17 cellular contexts compared by ENCODE assay signal in genomic region chr17:2955931-2956582, GRCh38.
DNase-seq lines count a peak whose midpoint lies in the region; ATAC-seq and TF ChIP-seq lines count a peak whose summit lies in the region.
"Had no signal": no experiment of that assay in that cellular context is flagged by ENCODE, and none has a peak within 500 bp of the region (broad histone marks: within the 10 kb centered on the region; RNA-seq: fewer than 3 reads in every experiment).

No MANE protein-coding gene starts in this region.

- H3K4me3 ChIP-seq in HUES48 (ENCODE audit: low read depth, low read length): no peak overlapping the region
- no peak overlapping the region for H3K4me3 ChIP-seq in brain microvascular endothelial cell (ENCODE audit: low read depth, low read length)
- H3K4me3 ChIP-seq in trophoblast cell (ENCODE audit: low read depth, low read length): no peak overlapping the region
- H3K4me3 ChIP-seq: psoas muscle had no signal

- in situ Hi-C loops in brain microvascular endothelial cell (cut with HindIII; ENCODE audit: low pct_ligation_motif_present, low sequenced_read_pairs): no loop called here

- no peak overlapping the region for H3K23ac ChIP-seq in trophoblast cell (ENCODE audit: low read length)

- H3K4me2 ChIP-seq in trophoblast cell (ENCODE audit: low read length): no peak overlapping the region

- peak overlapping the region; percentile 55 for H2BK12ac ChIP-seq in trophoblast cell (ENCODE audit: low read length)

- H4K91ac ChIP-seq in trophoblast cell (ENCODE audit: low read depth, low read length): peak overlapping the region; percentile 79

- H3K36me3 ChIP-seq in HUES48 (ENCODE audit: control insufficient read depth, insufficient read depth, low read length) (0 out of 2 replicates have a peak, but pooled peaks cover 1% of the 10 kb centered on the region), brain microvascular endothelial cell (replicated peaks) (no peaks in the 10 kb centered on the region), trophoblast cell (ENCODE audit: control insufficient read depth in 1 of 2, insufficient read depth in 2 of 2, low read length in 2 of 2) (no peaks in the 10 kb centered on the region)

- DNase-seq in brain microvascular endothelial cell: no peak
- DNase-seq in trophoblast cell: peak; percentile 15 to 34
- no peak for DNase-seq in NCI-H2196 treated with DMSO at 0.1 percent for 48 hours (lab: John Stamatoyannopoulos, UW; ENCODE audit: unreplicated experiment)
- DNase-seq in epidermal melanocyte (ENCODE audit: insufficient read length, low spot score): no peak
- DNase-seq: activated CD4-positive, CD25-positive, alpha-beta regulatory T cell; activated naive CD8-positive, alpha-beta T cell treated with anti-CD3 and anti-CD28 coated beads for 36 hours; effector memory CD8-positive, alpha-beta T cell; foreskin fibroblast; NCI-H146; NCI-H446; psoas muscle; stimulated activated naive CD8-positive, alpha-beta T cell treated with anti-CD3 and anti-CD28 coated beads, Interleukin-15, amount 100 ng/mL, for 72 hours; T-cell had no signal

- no peak overlapping the region for H3K9ac ChIP-seq in HUES48 (ENCODE audit: low read depth, low read length)
- H3K9ac ChIP-seq in trophoblast cell (ENCODE audit: low read length): no peak overlapping the region

- peak overlapping the region; percentile 0 for H2BK5ac ChIP-seq in trophoblast cell (ENCODE audit: low read depth, low read length, poor library complexity)

- H3K4me1 ChIP-seq in HUES48 (ENCODE audit: control insufficient read depth, insufficient read depth, low read length) (peaks cover 42% of the 10 kb centered on the region), trophoblast cell (ENCODE audit: control insufficient read depth in 1 of 2, insufficient read depth in 2 of 2, low read length in 2 of 2) (peaks cover 30 to 32% of the 10 kb centered on the region in 2 experiments)
- H3K4me1 ChIP-seq: psoas muscle had no signal

- H3K9me3 ChIP-seq in HUES48 (ENCODE audit: control insufficient read depth, insufficient read depth, low read length): no peaks in the 10 kb centered on the region
- H3K9me3 ChIP-seq in trophoblast cell (ENCODE audit: insufficient read depth, low read depth, low read length): no peaks in the 10 kb centered on the region
- H3K9me3 ChIP-seq: psoas muscle had no signal

- TF ChIP-seq CTCF in C4-2B (conservative IDR thresholded peaks at IDR 0.05) (no peak), brain microvascular endothelial cell (IDR thresholded peaks at IDR 0.05; ENCODE audit: low read depth, low read length, missing control alignments) (no peak)

- H2AFZ ChIP-seq in trophoblast cell (ENCODE audit: insufficient read depth, low read length, poor library complexity): no peak overlapping the region

- H3K14ac ChIP-seq in trophoblast cell (ENCODE audit: low read length): peak overlapping the region; percentile 35

- H3K18ac ChIP-seq in trophoblast cell (ENCODE audit: low read length): peak overlapping the region; percentile 96

- H3K79me1 ChIP-seq in trophoblast cell (ENCODE audit: low read length): peaks cover 32% of the 10 kb centered on the region

- H4K12ac ChIP-seq in trophoblast cell (ENCODE audit: low read depth, low read length): no peak overlapping the region

- no peaks in the 10 kb centered on the region for H3K27me3 ChIP-seq in HUES48 (ENCODE audit: control insufficient read depth, insufficient read depth, low read length)
- no peaks in the 10 kb centered on the region for H3K27me3 ChIP-seq in brain microvascular endothelial cell (replicated peaks)
- H3K27me3 ChIP-seq in trophoblast cell (ENCODE audit: insufficient read depth, low read length): no peaks in the 10 kb centered on the region

- ATAC-seq in HG02759 (IDR thresholded peaks at IDR 0.05; ENCODE audit: unreplicated experiment) (no peak), HG03442 (IDR thresholded peaks at IDR 0.05; ENCODE audit: unreplicated experiment) (no peak)
- ATAC-seq: psoas muscle had no signal

- peak overlapping the region; percentile 84 for H2BK120ac ChIP-seq in trophoblast cell (ENCODE audit: insufficient read depth, low read length, poor library complexity)

- peak overlapping the region; percentile 37 for H3K4ac ChIP-seq in trophoblast cell (ENCODE audit: low read depth, low read length)

- H3K27ac ChIP-seq in C4-2B (0 out of 2 replicates have a peak overlapping the region, but pooled peaks have one; percentile 6), HUES48 (ENCODE audit: low read depth, low read length) (peak overlapping the region; percentile 2), brain microvascular endothelial cell (peak overlapping the region; percentile 68), trophoblast cell (ENCODE audit: low read depth, low read length) (no peak overlapping the region)
- H3K27ac ChIP-seq: psoas muscle had no signal

- peak overlapping the region; percentile 94 for H2AK5ac ChIP-seq in trophoblast cell (ENCODE audit: low read length)

- no peak overlapping the region for H4K8ac ChIP-seq in trophoblast cell (ENCODE audit: low read depth, low read length)

- WGBS in trophoblast cell (ENCODE audit: extremely low coverage, insufficient coverage, insufficient read length): no CpG with 5 or more reads among the region's 17 CpGs

- peaks cover 3% of the 10 kb centered on the region for H3K79me2 ChIP-seq in trophoblast cell (ENCODE audit: control insufficient read depth, insufficient read depth, low read length, poor library complexity)

Comparison
In these comparisons a context has a peak if more than half of its experiments do, and no peak if none do; other contexts are left out.
1. DNase-seq: peak in trophoblast cell (2 of 2); none in brain microvascular endothelial cell (single experiment), NCI-H2196 treated with DMSO at 0.1 percent for 48 hours (single experiment) and epidermal melanocyte (single experiment).